Comparison of ENCODE assay signal across 8 cellular contexts in genomic region chr2:96305979-96306308, GRCh38. TPM values are rescaled to one million over a fixed set of nuclear protein-coding genes. Genes with fewer than 3 reads are reported as not detected.
DNase-seq lines count a peak whose midpoint lies in the region; ATAC-seq, FAIRE-seq and TF ChIP-seq lines count a peak whose summit lies in the region.

No MANE protein-coding gene starts in this region.

- TF ChIP-seq POLR2A in sigmoid colon (IDR thresholded peaks at IDR 0.05), result no peak

- intact Hi-C loops in sigmoid colon (cut with DNase I), result loop anchor here (2.0 kb wide), 2 partner anchors 29 to 39 kb away; partner anchors contain the start of genes CIAO1 and NCAPH

- no peaks in the 10 kb centered on the region for H3K9me3 ChIP-seq in sigmoid colon

- peaks cover 0 to 39% (median 15%) of the 10 kb centered on the region in 4 donors for H3K4me1 ChIP-seq in sigmoid colon

- H3K27ac ChIP-seq in sigmoid colon, result peak overlapping the region; percentile 84 to 88 (median 85)

- ATAC-seq in GM21528 (IDR thresholded peaks at IDR 0.05; ENCODE audit: low FRiP score, unreplicated experiment) (peak; percentile 11), T-cell (replicated peaks in 1 of 4) (no peak), GM19463 (IDR thresholded peaks at IDR 0.05; ENCODE audit: unreplicated experiment) (no peak), HG03439 (IDR thresholded peaks at IDR 0.05; ENCODE audit: unreplicated experiment) (no peak), GM18907 (IDR thresholded peaks at IDR 0.05; ENCODE audit: unreplicated experiment) (no peak)

- no peaks in the 10 kb centered on the region for H3K27me3 Mint-ChIP-seq in T-cell

- no peaks in the 10 kb centered on the region for H3K27me3 ChIP-seq in sigmoid colon

- peak overlapping the region; percentile 97 to 99 (median 98) for H3K4me3 Mint-ChIP-seq in T-cell

- no peak for FAIRE-seq in RCC 7860 (lab: Jason Lieb, UNC)

- CTCF ChIA-PET in T-cell (lab: Charles Lee), result interaction anchor here (0.6 to 1.0 kb wide), 2 partner anchors 16 to 35 kb away, joined by 3 to 4 read pairs; no protein-coding TSS in a partner anchor

- WGBS in sigmoid colon, 2 donors, result 22 to 26% methylated on average over 9 of the region's 9 CpGs

- no peak for DNase-seq in T-cell
- no peak for DNase-seq in fibroblast of pulmonary artery (ENCODE audit: low read depth)
- DNase-seq in sigmoid colon, result no peak
- no peak for DNase-seq in RCC 7860 (ENCODE audit: low spot score)

- H3K36me3 ChIP-seq in sigmoid colon, result peaks cover 23 to 25% (median 24%) of the 10 kb centered on the region in 4 donors

- H3K4me3 ChIP-seq in fibroblast of pulmonary artery (replicated peaks; ENCODE audit: low read depth, low read length) (peak overlapping the region; percentile 100), sigmoid colon (peak overlapping the region; percentile 79 to 98 (median 87))

- H3K9me3 Mint-ChIP-seq in T-cell, result no peaks in the 10 kb centered on the region

- H3K27ac Mint-ChIP-seq in T-cell, result peak overlapping the region; percentile 98

- TF ChIP-seq CTCF in fibroblast of pulmonary artery (IDR thresholded peaks at IDR 0.05; ENCODE audit: low read length, missing control alignments) (no peak), sigmoid colon (IDR thresholded peaks at IDR 0.05) (no peak)

- peaks cover 57 to 61% (median 60%) of the 10 kb centered on the region in 3 donors for H3K4me1 Mint-ChIP-seq in T-cell

- no peak for TF ChIP-seq EP300 in sigmoid colon (IDR thresholded peaks at IDR 0.05)

- POLR2A ChIA-PET in T-cell (lab: Charles Lee), result interaction anchor here in 1 of 2 donors (0.5 to 1.6 kb wide), 2 partner anchors 19 to 454 kb away, joined by 8 to 10 read pairs; partner anchors contain the start of gene ITPRIPL1

- peaks cover 33% of the 10 kb centered on the region for H3K36me3 Mint-ChIP-seq in T-cell

RNA-seq across cellular contexts. Expression of gene SNRNP200, which starts 0.6 kb away (rescaled TPM):
- total RNA-seq in T-cell, result 100 to 1,000 TPM; 200 to 254 (median 203) TPM
- 10 to 100 TPM; 69.4 to 86.1 (median 79.2) TPM for total RNA-seq in sigmoid colon
- polyA plus RNA-seq in sigmoid colon, result 10 to 100 TPM; 26.8 to 86.5 (median 31.8) TPM

RNA-seq across cellular contexts. Expression of gene ITPRIPL1, which starts 19.2 kb away (rescaled TPM):
- 10 to 100 TPM in 4 of 5 donors, 1 to 10 TPM in 1; 3.9 to 13.7 (median 12.7) TPM for total RNA-seq in T-cell
- total RNA-seq in sigmoid colon, result 1 to 10 TPM in 1 of 4 donors, under 1 TPM in 2, not detected in 1; 0.36 to 2.0 (median 0.83) TPM
- 1 to 10 TPM in 1 of 3 donors, under 1 TPM in 1, not detected in 1; 0.23 to 1.5 TPM for polyA plus RNA-seq in sigmoid colon

RNA-seq across cellular contexts. Expression of gene NCAPH, which starts 29.6 kb away (rescaled TPM):
- 1 to 10 TPM; 1.9 to 5.5 (median 4.0) TPM for total RNA-seq in T-cell
- 1 to 10 TPM in 1 of 4 donors, under 1 TPM in 2, not detected in 1; 0.33 to 2.4 (median 0.83) TPM for total RNA-seq in sigmoid colon
- polyA plus RNA-seq in sigmoid colon, result 10 to 100 TPM in 1 of 3 donors, 1 to 10 TPM in 2; 2.4 to 17.4 (median 5.5) TPM

RNA-seq across cellular contexts. Expression of gene CIAO1, which starts 39.9 kb away (rescaled TPM):
- total RNA-seq in T-cell (10 to 100 TPM; 65.2 to 87.0 (median 80.2) TPM), sigmoid colon (100 to 1,000 TPM in 2 of 4 donors, 10 to 100 TPM in 2; 77.4 to 110 (median 95.2) TPM)
- 10 to 100 TPM; 45.6 to 55.0 (median 51.1) TPM for polyA plus RNA-seq in sigmoid colon

RNA-seq across cellular contexts. Expression of gene TMEM127, which starts 40.1 kb away (rescaled TPM):
- total RNA-seq in T-cell (10 to 100 TPM; 31.2 to 43.0 (median 40.4) TPM), sigmoid colon (10 to 100 TPM; 24.6 to 30.5 (median 27.9) TPM)
- 10 to 100 TPM; 10.8 to 40.1 (median 12.5) TPM for polyA plus RNA-seq in sigmoid colon
